Comparison of ENCODE assay signal across 8 cellular contexts in genomic region chr1:144412491-144413403, GRCh38. TPM values are rescaled to one million over a fixed set of nuclear protein-coding genes. Genes with fewer than 3 reads are reported as not detected.
DNase-seq lines count a peak whose midpoint lies in the region; ATAC-seq and TF ChIP-seq lines count a peak whose summit lies in the region.
"Not testable (repeated sequence)": the region's sequence is repeated elsewhere in the genome, so short reads cannot be mapped to it uniquely, and the experiment has no call there.

No MANE protein-coding gene starts in this region.

- H3K27ac Mint-ChIP-seq in activated naive CD4-positive, alpha-beta T cell treated with anti-CD3 and anti-CD28 coated beads, Interleukin-2, amount 50 U/mL, for 24 hours: peak overlapping the region; percentile 99

- H3K27me3 ChIP-seq in neuron (ENCODE audit: insufficient read depth, low read length): not testable (repeated sequence)

- H2AFZ ChIP-seq in neuron (ENCODE audit: low read depth, low read length): not testable (repeated sequence)

- not testable (repeated sequence) for H3K36me3 Mint-ChIP-seq in activated naive CD4-positive, alpha-beta T cell treated with anti-CD3 and anti-CD28 coated beads, Interleukin-2, amount 50 U/mL, for 24 hours

- in situ Hi-C loops in SK-MEL-5 (cut with HindIII; ENCODE audit: low pct_unique_long_range_greater_than_20kb, low sequenced_read_pairs): not testable (repeated sequence)

- not testable (repeated sequence) for H3K36me3 ChIP-seq in neuron (ENCODE audit: insufficient read depth, low read length)

- DNase-seq in HEK293T (ENCODE audit: extremely low spot score) (peak; percentile 80), NAMALWA (ENCODE audit: low spot score) (peak; percentile 99), SK-MEL-5 (ENCODE audit: low read depth, low spot score) (peak; percentile 100), globus pallidus (ENCODE audit: low spot score) (peak; percentile 85)
- DNase-seq in stimulated activated naive CD8-positive, alpha-beta T cell treated with anti-CD3 and anti-CD28 coated beads, Interleukin-15, Interleukin-2, amounts not matched to agents 100 U/mL and 50 U/mL, for 24 hours: peak; percentile 89

- ATAC-seq in stimulated activated naive CD8-positive, alpha-beta T cell treated with anti-CD3 and anti-CD28 coated beads, Interleukin-15, Interleukin-2, amounts not matched to agents 100 U/mL and 50 U/mL, for 24 hours: peak; percentile 93

- not testable (repeated sequence) for H3K27me3 Mint-ChIP-seq in activated naive CD4-positive, alpha-beta T cell treated with anti-CD3 and anti-CD28 coated beads, Interleukin-2, amount 50 U/mL, for 24 hours

- not testable (repeated sequence) for H3K4me1 ChIP-seq in neuron (ENCODE audit: insufficient read depth, low read length)

- H3K4me3 Mint-ChIP-seq in activated naive CD4-positive, alpha-beta T cell treated with anti-CD3 and anti-CD28 coated beads, Interleukin-2, amount 50 U/mL, for 24 hours: peak overlapping the region; percentile 89

- H3K4me1 Mint-ChIP-seq in activated naive CD4-positive, alpha-beta T cell treated with anti-CD3 and anti-CD28 coated beads, Interleukin-2, amount 50 U/mL, for 24 hours: not testable (repeated sequence)

- not testable (repeated sequence) for H3K9me3 ChIP-seq in neuron (ENCODE audit: low read length)

- POLR2A ChIA-PET in HEK293T (lab: Yijun Ruan, JAX): interaction anchor here (0.6 to 1.6 kb wide), 2 partner anchors 139 to 868 kb away, joined by 3 to 10 read pairs; no protein-coding TSS in a partner anchor

- H3K9me3 Mint-ChIP-seq in activated naive CD4-positive, alpha-beta T cell treated with anti-CD3 and anti-CD28 coated beads, Interleukin-2, amount 50 U/mL, for 24 hours: not testable (repeated sequence)

- peak overlapping the region; percentile 67 for H3K4me3 ChIP-seq in GM08714 (ENCODE audit: low read length)
- H3K4me3 ChIP-seq in neuron (ENCODE audit: low read length): peak overlapping the region; percentile 36

- CTCF ChIA-PET in HEK293T (lab: Yijun Ruan, JAX): not testable (repeated sequence)

TF ChIP-seq in HEK293T, 16 proteins besides CTCF, POLR2A, EP300 and RAD21:
- TF ChIP-seq ELF4 (IDR thresholded peaks at IDR 0.05) (peak; percentile 100), FOXM1 (IDR thresholded peaks at IDR 0.05; ENCODE audit: borderline replicate concordance) (peak; percentile 85; the same call in 1 of the 2 replicates), TARDBP (IDR thresholded peaks at IDR 0.05) (peak; percentile 89), L3MBTL2 (conservative IDR thresholded peaks at IDR 0.05) (peak; percentile 90), ZNF384 (IDR thresholded peaks at IDR 0.05) (peak; percentile 58; the same call in 1 of the 2 replicates), BHLHE40 (IDR thresholded peaks at IDR 0.05; ENCODE audit: borderline replicate concordance) (peak; percentile 75), ARNT (IDR thresholded peaks at IDR 0.05) (peak; percentile 95), LEF1 (IDR thresholded peaks at IDR 0.05; ENCODE audit: borderline replicate concordance) (peak; percentile 49; the same call in 1 of the 2 replicates), NFRKB (IDR thresholded peaks at IDR 0.05) (peak; percentile 96), CTBP1 (IDR thresholded peaks at IDR 0.05; ENCODE audit: borderline replicate concordance) (peak; percentile 85; the same call in 1 of the 2 replicates), FOXK2 (IDR thresholded peaks at IDR 0.05) (peak; percentile 98)

RNA-seq across cellular contexts. Expression of gene PPIAL4E, which starts 39.3 kb away (rescaled TPM):
- not detected in 2 replicates for total RNA-seq in SK-MEL-5 (2014; rRNA removed; shearing (Covaris generic))
- not detected in 2 replicates for polyA plus RNA-seq in SK-MEL-5 (2015; cell fraction: cytosol; rRNA removed)
- not detected in 2 replicates for polyA plus RNA-seq in SK-MEL-5 (2015; cell fraction: nucleus; rRNA removed)

RNA-seq across cellular contexts. Expression of gene NBPF15, which starts 48.7 kb away (rescaled TPM):
- total RNA-seq in SK-MEL-5 (2014; rRNA removed; shearing (Covaris generic)): 56.5 and 59.9 TPM in 2 replicates
- 37.1 and 48.2 TPM in 2 replicates for polyA plus RNA-seq in SK-MEL-5 (2015; cell fraction: cytosol; rRNA removed)
- polyA plus RNA-seq in SK-MEL-5 (2015; cell fraction: nucleus; rRNA removed): 356 and 358 TPM in 2 replicates

Comparison
In these comparisons a context has a peak if more than half of its experiments do, and no peak if none do; other contexts are left out.
1. Peak in every context shown above with its lines: DNase-seq, ATAC-seq and H3K4me3 ChIP-seq.